23 cellular contexts compared by ENCODE assay signal in genomic region chr7:18524248-18524647, GRCh38.
"Had no signal": no experiment of that assay in that cellular context is flagged by ENCODE, and none has a peak within 500 bp of the region (broad histone marks: within the 10 kb centered on the region; RNA-seq: fewer than 3 reads in every experiment).

No MANE protein-coding gene starts in this region.

- H3K27ac ChIP-seq: epithelial cell of prostate, esophagus muscularis mucosa, gastroesophageal sphincter, left lung, neural progenitor cell, ovary, right lobe of liver, stomach, transverse colon had no signal

- H2AFZ ChIP-seq: neural progenitor cell had no signal

- H3K4me1 ChIP-seq: gastroesophageal sphincter, left lung, right lobe of liver had no signal

- ATAC-seq: effector memory CD8-positive, alpha-beta T cell; gastroesophageal sphincter; left lung; natural killer cell treated with Interleukin-12 subunit alpha and Interleukin-12 subunit beta and Interleukin-15 and Interleukin-18, amount 100 ng/mL, for 72 hours; right lobe of liver had no signal

- DNase-seq: effector memory CD8-positive, alpha-beta T cell; glutamatergic neuron; islet precursor cell; left lung; mesenchymal stem cell; midbrain; nucleus accumbens; ovary; right lobe of liver; stimulated activated CD4-positive, alpha-beta T cell treated with anti-CD3 and anti-CD28 coated beads, Interleukin-15, amount 100 ng/mL, for 24 hours; stimulated activated CD4-positive, alpha-beta T cell treated with anti-CD3 and anti-CD28 coated beads, Interleukin-1b, Interleukin-23, amount 100 ng/mL, for 48 hours; stimulated activated CD4-positive, alpha-beta T cell treated with anti-CD3 and anti-CD28 coated beads, Interleukin-4, amount 100 ng/mL, for 24 hours; stimulated activated naive CD4-positive, alpha-beta T cell; stomach; substantia nigra; transverse colon had no signal

- H3K9ac ChIP-seq: neural progenitor cell had no signal

- H3K36me3 ChIP-seq: esophagus muscularis mucosa, gastroesophageal sphincter, left lung, neural progenitor cell, ovary, right lobe of liver, stomach, thoracic aorta, transverse colon had no signal

- H3K4me2 ChIP-seq: neural progenitor cell had no signal

- H3K9me3 ChIP-seq: esophagus muscularis mucosa, gastroesophageal sphincter, left lung, ovary, right lobe of liver, stomach, thoracic aorta, transverse colon had no signal

- H3K27me3 ChIP-seq: esophagus muscularis mucosa, gastroesophageal sphincter, left lung, neural progenitor cell, ovary, right lobe of liver, stomach, transverse colon had no signal

- H3K4me3 ChIP-seq: esophagus muscularis mucosa, gastroesophageal sphincter, left lung, lung, neural progenitor cell, ovary, right lobe of liver, stomach, thoracic aorta, transverse colon had no signal
